ENCODE assay signal across 8 cellular contexts in the genomic region with DNA sequence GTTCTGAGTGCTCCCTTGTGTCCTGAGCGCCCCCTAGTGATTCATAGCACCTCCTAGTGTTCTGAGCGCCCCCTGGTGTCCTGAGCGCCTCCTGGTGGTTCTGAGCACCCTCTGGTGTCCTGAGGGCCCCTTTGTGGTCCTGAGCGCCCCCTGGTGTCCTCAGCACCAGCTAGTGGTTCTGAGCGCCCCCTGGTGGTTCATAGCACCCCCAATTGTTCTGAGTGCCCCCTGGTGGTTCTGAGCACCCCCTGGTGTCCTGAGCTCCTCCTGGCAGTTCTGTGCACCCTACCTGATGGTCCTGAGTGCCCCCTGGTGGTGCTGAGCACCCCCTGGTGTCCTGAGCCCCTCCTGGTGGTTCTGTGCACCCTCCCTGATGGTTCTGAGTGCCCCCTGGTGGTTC.
DNase-seq lines count a peak whose midpoint lies in the region; ATAC-seq and TF ChIP-seq lines count a peak whose summit lies in the region.
"Not testable (repeated sequence)": the region's sequence is repeated elsewhere in the genome, so short reads cannot be mapped to it uniquely, and the experiment has no call there.

No MANE protein-coding gene starts in this region.

- H3K27ac Mint-ChIP-seq in activated naive CD8-positive, alpha-beta T cell treated with anti-CD3 and anti-CD28 coated beads, Interleukin-2, amount 50 U/mL, for 24 hours, result not testable (repeated sequence)

- H3K27ac ChIP-seq in upper lobe of right lung, result not testable (repeated sequence)

- H3K27me3 Mint-ChIP-seq in activated naive CD8-positive, alpha-beta T cell treated with anti-CD3 and anti-CD28 coated beads, Interleukin-2, amount 50 U/mL, for 24 hours, result not testable (repeated sequence)

- H3K36me3 Mint-ChIP-seq in activated naive CD8-positive, alpha-beta T cell treated with anti-CD3 and anti-CD28 coated beads, Interleukin-2, amount 50 U/mL, for 24 hours (ENCODE audit: low read depth), result not testable (repeated sequence)

- H3K4me1 Mint-ChIP-seq in activated naive CD8-positive, alpha-beta T cell treated with anti-CD3 and anti-CD28 coated beads, Interleukin-2, amount 50 U/mL, for 24 hours, result not testable (repeated sequence)

- not testable (repeated sequence) for H3K9me3 Mint-ChIP-seq in activated naive CD8-positive, alpha-beta T cell treated with anti-CD3 and anti-CD28 coated beads, Interleukin-2, amount 50 U/mL, for 24 hours

- intact Hi-C loops in upper lobe of right lung (cut with DNase I), result not testable (repeated sequence)

- not testable (repeated sequence) for H3K4me3 Mint-ChIP-seq in activated naive CD8-positive, alpha-beta T cell treated with anti-CD3 and anti-CD28 coated beads, Interleukin-2, amount 50 U/mL, for 24 hours

- not testable (repeated sequence) for TF ChIP-seq CTCF in upper lobe of right lung (IDR thresholded peaks at IDR 0.05)

- ATAC-seq in GM18519 (IDR thresholded peaks at IDR 0.05; ENCODE audit: low FRiP score, unreplicated experiment) (peak; percentile 40), GM19395 (IDR thresholded peaks at IDR 0.05; ENCODE audit: unreplicated experiment) (peak; percentile 71), GM21529 (IDR thresholded peaks at IDR 0.05; ENCODE audit: unreplicated experiment) (peak; percentile 53), HG02840 (IDR thresholded peaks at IDR 0.05; ENCODE audit: low FRiP score, unreplicated experiment) (peak; percentile 54), HG03097 (IDR thresholded peaks at IDR 0.05; ENCODE audit: low FRiP score, unreplicated experiment) (peak; percentile 50), HG03469 (IDR thresholded peaks at IDR 0.05; ENCODE audit: unreplicated experiment) (peak; percentile 32), upper lobe of right lung (peak; percentile 51)
- ATAC-seq in activated naive CD8-positive, alpha-beta T cell treated with anti-CD3 and anti-CD28 coated beads, Interleukin-2, amount 50 U/mL, for 24 hours, result peak; percentile 41

- not testable (repeated sequence) for DNase-seq in activated naive CD8-positive, alpha-beta T cell treated with anti-CD3 and anti-CD28 coated beads, Interleukin-2, amount 50 U/mL, for 24 hours; upper lobe of right lung

- H3K27me3 ChIP-seq in upper lobe of right lung, result not testable (repeated sequence)

- not testable (repeated sequence) for H3K4me3 ChIP-seq in upper lobe of right lung

- H3K4me1 ChIP-seq in upper lobe of right lung, result not testable (repeated sequence)

- H3K9me3 ChIP-seq in upper lobe of right lung, result not testable (repeated sequence)

- not testable (repeated sequence) for H3K36me3 ChIP-seq in upper lobe of right lung
